ENCODE assay signal across 12 cellular contexts in the genomic region with DNA sequence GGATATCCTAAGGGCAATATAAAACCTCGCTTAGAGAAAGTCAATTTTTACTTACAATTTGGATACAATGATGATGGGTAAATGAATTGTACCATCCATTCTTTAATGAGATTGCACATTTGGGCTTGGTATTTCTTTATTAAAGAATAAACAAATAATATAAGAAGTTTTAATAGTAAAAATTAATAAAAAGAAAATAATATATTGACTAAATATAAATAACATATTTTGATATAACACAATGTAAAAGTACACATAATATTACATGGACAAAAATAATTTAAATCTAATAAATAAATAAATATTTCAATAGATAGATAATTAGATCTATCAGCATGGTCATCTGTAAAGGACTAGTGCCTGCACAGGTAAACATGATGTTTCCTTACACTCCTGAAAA. TPM values are rescaled to one million over a fixed set of nuclear protein-coding genes. Genes with fewer than 3 reads are reported as not detected.
"Had no signal": no experiment of that assay in that cellular context is flagged by ENCODE, and none has a peak within 500 bp of the region (broad histone marks: within the 10 kb centered on the region; RNA-seq: fewer than 3 reads in every experiment).

No MANE protein-coding gene starts in this region.

- DNase-seq: GM23248, GOT3, H7, HFFc6, KBM-7 had no signal

- ATAC-seq: HCT116, HepG2 had no signal

- H3K9me3 ChIP-seq: HAP-1 had no signal

- H3K36me3 ChIP-seq: HAP-1 had no signal

- FAIRE-seq: HepG2 had no signal

- H3K4me1 ChIP-seq: HAP-1 had no signal

- H3K9ac ChIP-seq: GM23248 had no signal

- H3K27ac ChIP-seq: GM23248, HL-60 had no signal

- H3K4me3 ChIP-seq: GM23248, HAP-1 had no signal

RNA-seq across cellular contexts. Expression of gene IFNA21, which starts 0.9 kb away (rescaled TPM):
- total RNA-seq: GM23248, H7, HepG2, HFFc6, HT1080 had no signal
- polyA plus RNA-seq: GM23248, HepG2, IgD-negative memory B cell had no signal

RNA-seq across cellular contexts. Expression of gene IFNA4, which starts 21.9 kb away (rescaled TPM):
- total RNA-seq: GM23248, H4, H7, HepG2, HFFc6, HT1080 had no signal
- polyA plus RNA-seq: GM23248, HepG2, IgD-negative memory B cell had no signal

RNA-seq across cellular contexts. Expression of gene IFNW1, which starts 23.9 kb away (rescaled TPM):
- total RNA-seq: GM23248, H4, H7, HepG2, HFFc6, HT1080 had no signal
- polyA plus RNA-seq: GM23248, HepG2, IgD-negative memory B cell had no signal

RNA-seq across cellular contexts. Expression of gene IFNA7, which starts 36.5 kb away (rescaled TPM):
- total RNA-seq: GM23248, H4, H7, HepG2, HFFc6, HT1080 had no signal
- polyA plus RNA-seq: GM23248, HepG2, IgD-negative memory B cell had no signal

RNA-seq across cellular contexts. Expression of gene IFNA10, which starts 41.4 kb away (rescaled TPM):
- total RNA-seq: GM23248, H4, H7, HepG2, HFFc6, HT1080 had no signal
- polyA plus RNA-seq: GM23248, HepG2, IgD-negative memory B cell had no signal
